In the genomic region with DNA sequence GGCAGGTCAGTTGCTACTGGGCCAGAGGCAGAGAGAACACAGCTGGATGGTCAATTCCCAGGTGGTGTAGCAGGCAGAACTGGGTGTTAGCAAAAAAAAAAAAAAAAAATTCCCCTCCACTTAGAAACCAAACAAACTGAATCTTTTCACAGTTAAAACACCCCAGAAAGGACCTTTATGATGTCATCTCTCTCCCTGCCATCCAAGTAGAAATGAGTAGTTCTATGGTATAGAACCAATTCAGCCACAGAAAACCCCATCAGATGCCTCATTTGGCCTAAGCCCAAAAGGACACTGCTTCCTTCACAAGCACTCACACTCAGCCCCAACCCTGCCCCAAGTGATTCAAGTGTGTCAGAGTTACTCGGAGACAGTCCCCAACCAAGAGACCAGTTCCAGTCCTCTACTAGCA, we compare ENCODE assay signal across 17 cellular contexts.
"Had no signal": no experiment of that assay in that cellular context is flagged by ENCODE, and none has a peak within 500 bp of the region (broad histone marks: within the 10 kb centered on the region; RNA-seq: fewer than 3 reads in every experiment).

No MANE protein-coding gene starts in this region.

- ATAC-seq: effector memory CD8-positive, alpha-beta T cell; left cardiac atrium; naive thymus-derived CD8-positive, alpha-beta T cell; stimulated activated memory B cell treated with anti-CD40 and anti-IgM and Interleukin-4, amounts not matched to agents 10 μg/mL and 1 μg/mL and 100 μg/mL, for 72 hours; T-helper 17 cell had no signal

- H3K4me3 Mint-ChIP-seq: effector memory CD8-positive, alpha-beta T cell; naive thymus-derived CD8-positive, alpha-beta T cell; stimulated activated memory B cell treated with anti-CD40 and anti-IgM and Interleukin-4, amounts not matched to agents 10 μg/mL and 1 μg/mL and 100 μg/mL, for 72 hours; T-helper 17 cell had no signal

- H3K4me1 ChIP-seq: suprapubic skin, upper lobe of left lung had no signal

- H3K27me3 ChIP-seq: right atrium auricular region, suprapubic skin, upper lobe of left lung had no signal

- H3K27me3 Mint-ChIP-seq: stimulated activated memory B cell treated with anti-CD40 and anti-IgM and Interleukin-4, amounts not matched to agents 10 μg/mL and 1 μg/mL and 100 μg/mL, for 72 hours had no signal

- H3K9me3 Mint-ChIP-seq: effector memory CD8-positive, alpha-beta T cell; naive thymus-derived CD8-positive, alpha-beta T cell; stimulated activated memory B cell treated with anti-CD40 and anti-IgM and Interleukin-4, amounts not matched to agents 10 μg/mL and 1 μg/mL and 100 μg/mL, for 72 hours had no signal

- H3K9me3 ChIP-seq: right atrium auricular region, suprapubic skin, upper lobe of left lung had no signal

- H3K4me1 Mint-ChIP-seq: T-helper 17 cell had no signal

- H3K4me3 ChIP-seq: lung, right atrium auricular region, smooth muscle cell, suprapubic skin, upper lobe of left lung had no signal

- H3K27ac Mint-ChIP-seq: effector memory CD8-positive, alpha-beta T cell; naive thymus-derived CD8-positive, alpha-beta T cell; T-helper 17 cell had no signal

- H3K27ac ChIP-seq: right atrium auricular region, suprapubic skin, upper lobe of left lung had no signal

- DNase-seq: activated CD4-positive, CD25-positive, alpha-beta regulatory T cell; activated CD8-positive, alpha-beta memory T cell treated with anti-CD3 and anti-CD28 coated beads for 24 hours; activated gamma-delta T cell; central memory CD4-positive, alpha-beta T cell; effector memory CD8-positive, alpha-beta T cell; erythroblast; hypothalamus; left cardiac atrium; naive thymus-derived CD8-positive, alpha-beta T cell; SHP77 treated with DMSO at 0.1 percent for 48 hours; T-helper 17 cell; upper lobe of left lung had no signal
